ENCODE assay signal across 1 cellular context in the genomic region with DNA sequence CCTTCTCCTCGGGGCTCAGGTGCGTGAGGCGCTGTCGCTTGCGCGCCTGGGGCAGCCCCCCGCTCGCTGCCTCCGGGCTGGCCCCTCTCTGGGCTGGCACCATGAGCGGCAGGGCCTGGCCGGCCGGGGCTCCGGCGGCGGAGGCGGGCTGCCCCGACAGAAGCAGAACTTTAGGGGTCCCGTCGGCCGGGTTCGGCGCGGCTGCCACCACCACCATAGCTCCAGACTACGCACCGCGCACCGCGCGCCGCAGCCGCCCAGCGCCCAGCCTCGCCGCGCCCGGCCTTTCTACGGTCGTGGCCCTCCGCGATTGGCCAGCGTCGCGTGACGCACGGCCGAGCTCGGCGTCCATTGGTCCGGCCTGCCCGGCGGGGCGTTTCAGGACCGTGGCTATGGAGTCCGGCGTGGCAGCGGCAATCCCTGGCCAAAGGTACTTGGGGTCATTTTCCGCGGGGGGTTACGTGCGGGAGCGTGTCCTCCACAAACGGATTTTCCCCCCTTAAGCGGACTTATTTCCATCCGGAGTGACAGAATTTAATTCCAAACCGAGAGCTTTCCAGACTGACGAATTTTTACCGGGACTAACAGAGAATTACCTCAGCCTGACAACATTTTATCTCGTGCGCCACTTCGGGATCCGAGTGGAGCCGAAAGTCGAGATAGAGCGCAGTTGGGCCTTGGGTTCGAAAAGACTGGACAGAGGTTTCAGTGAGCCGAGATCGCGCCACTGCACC.
TF ChIP-seq lines count a peak whose summit lies in the region.

Gene XBP1 (minus strand): TSS at position 262 of the 734 bp plus-strand sequence.

TF ChIP-seq in K562, 482 proteins besides CTCF, POLR2A, EP300 and RAD21 (continued from another document and continues in another):
- TF ChIP-seq MNT (conservative IDR thresholded peaks at IDR 0.05) (peak in 1 of 2 experiments; percentile 62; a peak in 3 of 4 replicates), KAT8 (IDR thresholded peaks at IDR 0.05; ENCODE audit: low read depth) (no peak), ZNF12 (CRISPR knock-in tag; IDR thresholded peaks at IDR 0.05) (no peak), SIN3B (IDR thresholded peaks at IDR 0.05; ENCODE audit: low read depth) (no peak; the same call in 1 of the 2 replicates), DDX20 (tag; IDR thresholded peaks at IDR 0.05; ENCODE audit: low read depth) (no peak), CREBBP (IDR thresholded peaks at IDR 0.05; ENCODE audit: low read depth, low read length) (no peak), RBM22 (IDR thresholded peaks at IDR 0.05; ENCODE audit: low read depth, low read length, poor library complexity, severe bottlenecking) (peak; percentile 93), TCF7 (IDR thresholded peaks at IDR 0.05; ENCODE audit: borderline replicate concordance) (no peak), POU5F1 (IDR thresholded peaks at IDR 0.05; ENCODE audit: borderline replicate concordance, low read depth, low read length, partially characterized antibody) (no peak), ZBTB8A (IDR thresholded peaks at IDR 0.05; ENCODE audit: partially characterized antibody) (no peak), ZNF124 (CRISPR knock-in tag; IDR thresholded peaks at IDR 0.05) (no peak), MAFG (tag; conservative IDR thresholded peaks at IDR 0.05) (no peak), CBFB (CRISPR knock-in tag; IDR thresholded peaks at IDR 0.05) (no peak), ARHGAP35 (IDR thresholded peaks at IDR 0.05; ENCODE audit: partially characterized antibody) (no peak), WHSC1 (IDR thresholded peaks at IDR 0.05; ENCODE audit: low read length) (no peak), ZNF197 (CRISPR knock-in tag; IDR thresholded peaks at IDR 0.05; ENCODE audit: low read depth) (no peak), PTBP1 (IDR thresholded peaks at IDR 0.05; ENCODE audit: low read depth, low read length) (no peak), MEIS2 (IDR thresholded peaks at IDR 0.05; ENCODE audit: partially characterized antibody) (no peak), NR1H2 (CRISPR knock-in tag; IDR thresholded peaks at IDR 0.05) (0 out of 2 replicates have a peak, but pooled peaks have one; percentile 55), MTA1 (IDR thresholded peaks at IDR 0.05; ENCODE audit: borderline replicate concordance) (no peak), TSHZ1 (CRISPR knock-in tag; IDR thresholded peaks at IDR 0.05) (no peak), BRD4 (IDR thresholded peaks at IDR 0.05) (peak; percentile 39; the same call in 1 of the 2 replicates), BMI1 (IDR thresholded peaks at IDR 0.05; ENCODE audit: low read length) (no peak), NFIX (CRISPR knock-in tag; IDR thresholded peaks at IDR 0.05; ENCODE audit: low read depth) (no peak), KLF13 (tag; IDR thresholded peaks at IDR 0.05; ENCODE audit: borderline replicate concordance, low read depth) (0 out of 2 replicates have a peak, but pooled peaks have one; percentile 10), ZNF707 (CRISPR knock-in tag; conservative IDR thresholded peaks at IDR 0.05) (no peak), ERF (CRISPR knock-in tag; IDR thresholded peaks at IDR 0.05) (no peak), CEBPB (tag; IDR thresholded peaks at IDR 0.05) (no peak), FOXA3 (CRISPR knock-in tag; conservative IDR thresholded peaks at IDR 0.05 in 1 of 2, IDR thresholded peaks at IDR 0.05 in 1 of 2) (no peak), SNAPC5 (CRISPR knock-in tag; IDR thresholded peaks at IDR 0.05) (no peak), NR3C1 (CRISPR knock-in tag; IDR thresholded peaks at IDR 0.05) (no peak), ZBTB1 (CRISPR knock-in tag; IDR thresholded peaks at IDR 0.05; ENCODE audit: borderline replicate concordance, low read depth) (no peak), FOXO4 (CRISPR knock-in tag; IDR thresholded peaks at IDR 0.05) (no peak), E2F1 (CRISPR knock-in tag; IDR thresholded peaks at IDR 0.05) (no peak), EZH2 (IDR thresholded peaks at IDR 0.05; ENCODE audit: borderline replicate concordance, low read depth, low read length) (no peak), NCOA4 (IDR thresholded peaks at IDR 0.05; ENCODE audit: partially characterized antibody) (no peak), XRCC3 (IDR thresholded peaks at IDR 0.05) (no peak), RHOXF2B (CRISPR knock-in tag; conservative IDR thresholded peaks at IDR 0.05) (no peak), SNIP1 (IDR thresholded peaks at IDR 0.05; ENCODE audit: low read depth) (no peak), CHCHD3 (CRISPR knock-in tag; IDR thresholded peaks at IDR 0.05) (no peak)
- TF ChIP-seq, protein P1, sequence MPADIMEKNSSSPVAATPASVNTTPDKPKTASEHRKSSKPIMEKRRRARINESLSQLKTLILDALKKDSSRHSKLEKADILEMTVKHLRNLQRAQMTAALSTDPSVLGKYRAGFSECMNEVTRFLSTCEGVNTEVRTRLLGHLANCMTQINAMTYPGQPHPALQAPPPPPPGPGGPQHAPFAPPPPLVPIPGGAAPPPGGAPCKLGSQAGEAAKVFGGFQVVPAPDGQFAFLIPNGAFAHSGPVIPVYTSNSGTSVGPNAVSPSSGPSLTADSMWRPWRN (IDR thresholded peaks at IDR 0.05; ENCODE audit: low read depth) = no peak
- TF ChIP-seq, protein P2, sequence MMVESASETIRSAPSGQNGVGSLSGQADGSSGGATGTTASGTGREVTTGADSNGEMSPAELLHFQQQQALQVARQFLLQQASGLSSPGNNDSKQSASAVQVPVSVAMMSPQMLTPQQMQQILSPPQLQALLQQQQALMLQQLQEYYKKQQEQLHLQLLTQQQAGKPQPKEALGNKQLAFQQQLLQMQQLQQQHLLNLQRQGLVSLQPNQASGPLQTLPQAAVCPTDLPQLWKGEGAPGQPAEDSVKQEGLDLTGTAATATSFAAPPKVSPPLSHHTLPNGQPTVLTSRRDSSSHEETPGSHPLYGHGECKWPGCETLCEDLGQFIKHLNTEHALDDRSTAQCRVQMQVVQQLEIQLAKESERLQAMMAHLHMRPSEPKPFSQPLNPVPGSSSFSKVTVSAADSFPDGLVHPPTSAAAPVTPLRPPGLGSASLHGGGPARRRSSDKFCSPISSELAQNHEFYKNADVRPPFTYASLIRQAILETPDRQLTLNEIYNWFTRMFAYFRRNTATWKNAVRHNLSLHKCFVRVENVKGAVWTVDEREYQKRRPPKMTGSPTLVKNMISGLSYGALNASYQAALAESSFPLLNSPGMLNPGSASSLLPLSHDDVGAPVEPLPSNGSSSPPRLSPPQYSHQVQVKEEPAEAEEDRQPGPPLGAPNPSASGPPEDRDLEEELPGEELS (CRISPR knock-in tag; IDR thresholded peaks at IDR 0.05; ENCODE audit: borderline replicate concordance) = no peak
- TF ChIP-seq, protein P3, sequence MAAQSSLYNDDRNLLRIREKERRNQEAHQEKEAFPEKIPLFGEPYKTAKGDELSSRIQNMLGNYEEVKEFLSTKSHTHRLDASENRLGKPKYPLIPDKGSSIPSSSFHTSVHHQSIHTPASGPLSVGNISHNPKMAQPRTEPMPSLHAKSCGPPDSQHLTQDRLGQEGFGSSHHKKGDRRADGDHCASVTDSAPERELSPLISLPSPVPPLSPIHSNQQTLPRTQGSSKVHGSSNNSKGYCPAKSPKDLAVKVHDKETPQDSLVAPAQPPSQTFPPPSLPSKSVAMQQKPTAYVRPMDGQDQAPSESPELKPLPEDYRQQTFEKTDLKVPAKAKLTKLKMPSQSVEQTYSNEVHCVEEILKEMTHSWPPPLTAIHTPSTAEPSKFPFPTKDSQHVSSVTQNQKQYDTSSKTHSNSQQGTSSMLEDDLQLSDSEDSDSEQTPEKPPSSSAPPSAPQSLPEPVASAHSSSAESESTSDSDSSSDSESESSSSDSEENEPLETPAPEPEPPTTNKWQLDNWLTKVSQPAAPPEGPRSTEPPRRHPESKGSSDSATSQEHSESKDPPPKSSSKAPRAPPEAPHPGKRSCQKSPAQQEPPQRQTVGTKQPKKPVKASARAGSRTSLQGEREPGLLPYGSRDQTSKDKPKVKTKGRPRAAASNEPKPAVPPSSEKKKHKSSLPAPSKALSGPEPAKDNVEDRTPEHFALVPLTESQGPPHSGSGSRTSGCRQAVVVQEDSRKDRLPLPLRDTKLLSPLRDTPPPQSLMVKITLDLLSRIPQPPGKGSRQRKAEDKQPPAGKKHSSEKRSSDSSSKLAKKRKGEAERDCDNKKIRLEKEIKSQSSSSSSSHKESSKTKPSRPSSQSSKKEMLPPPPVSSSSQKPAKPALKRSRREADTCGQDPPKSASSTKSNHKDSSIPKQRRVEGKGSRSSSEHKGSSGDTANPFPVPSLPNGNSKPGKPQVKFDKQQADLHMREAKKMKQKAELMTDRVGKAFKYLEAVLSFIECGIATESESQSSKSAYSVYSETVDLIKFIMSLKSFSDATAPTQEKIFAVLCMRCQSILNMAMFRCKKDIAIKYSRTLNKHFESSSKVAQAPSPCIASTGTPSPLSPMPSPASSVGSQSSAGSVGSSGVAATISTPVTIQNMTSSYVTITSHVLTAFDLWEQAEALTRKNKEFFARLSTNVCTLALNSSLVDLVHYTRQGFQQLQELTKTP (IDR thresholded peaks at IDR 0.05; ENCODE audit: low read depth in 1 of 2, partially characterized antibody in 2 of 2) = peak; percentile 47 to 48
- TF ChIP-seq, protein P4, sequence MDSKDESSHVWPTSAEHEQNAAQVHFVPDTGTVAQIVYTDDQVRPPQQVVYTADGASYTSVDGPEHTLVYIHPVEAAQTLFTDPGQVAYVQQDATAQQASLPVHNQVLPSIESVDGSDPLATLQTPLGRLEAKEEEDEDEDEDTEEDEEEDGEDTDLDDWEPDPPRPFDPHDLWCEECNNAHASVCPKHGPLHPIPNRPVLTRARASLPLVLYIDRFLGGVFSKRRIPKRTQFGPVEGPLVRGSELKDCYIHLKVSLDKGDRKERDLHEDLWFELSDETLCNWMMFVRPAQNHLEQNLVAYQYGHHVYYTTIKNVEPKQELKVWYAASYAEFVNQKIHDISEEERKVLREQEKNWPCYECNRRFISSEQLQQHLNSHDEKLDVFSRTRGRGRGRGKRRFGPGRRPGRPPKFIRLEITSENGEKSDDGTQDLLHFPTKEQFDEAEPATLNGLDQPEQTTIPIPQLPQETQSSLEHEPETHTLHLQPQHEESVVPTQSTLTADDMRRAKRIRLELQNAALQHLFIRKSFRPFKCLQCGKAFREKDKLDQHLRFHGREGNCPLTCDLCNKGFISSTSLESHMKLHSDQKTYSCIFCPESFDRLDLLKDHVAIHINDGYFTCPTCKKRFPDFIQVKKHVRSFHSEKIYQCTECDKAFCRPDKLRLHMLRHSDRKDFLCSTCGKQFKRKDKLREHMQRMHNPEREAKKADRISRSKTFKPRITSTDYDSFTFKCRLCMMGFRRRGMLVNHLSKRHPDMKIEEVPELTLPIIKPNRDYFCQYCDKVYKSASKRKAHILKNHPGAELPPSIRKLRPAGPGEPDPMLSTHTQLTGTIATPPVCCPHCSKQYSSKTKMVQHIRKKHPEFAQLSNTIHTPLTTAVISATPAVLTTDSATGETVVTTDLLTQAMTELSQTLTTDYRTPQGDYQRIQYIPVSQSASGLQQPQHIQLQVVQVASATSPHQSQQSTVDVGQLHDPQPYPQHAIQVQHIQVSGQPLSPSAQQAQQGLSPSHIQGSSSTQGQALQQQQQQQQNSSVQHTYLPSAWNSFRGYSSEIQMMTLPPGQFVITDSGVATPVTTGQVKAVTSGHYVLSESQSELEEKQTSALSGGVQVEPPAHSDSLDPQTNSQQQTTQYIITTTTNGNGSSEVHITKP (IDR thresholded peaks at IDR 0.05; ENCODE audit: partially characterized antibody) = peak; percentile 26
